In the genomic region with DNA sequence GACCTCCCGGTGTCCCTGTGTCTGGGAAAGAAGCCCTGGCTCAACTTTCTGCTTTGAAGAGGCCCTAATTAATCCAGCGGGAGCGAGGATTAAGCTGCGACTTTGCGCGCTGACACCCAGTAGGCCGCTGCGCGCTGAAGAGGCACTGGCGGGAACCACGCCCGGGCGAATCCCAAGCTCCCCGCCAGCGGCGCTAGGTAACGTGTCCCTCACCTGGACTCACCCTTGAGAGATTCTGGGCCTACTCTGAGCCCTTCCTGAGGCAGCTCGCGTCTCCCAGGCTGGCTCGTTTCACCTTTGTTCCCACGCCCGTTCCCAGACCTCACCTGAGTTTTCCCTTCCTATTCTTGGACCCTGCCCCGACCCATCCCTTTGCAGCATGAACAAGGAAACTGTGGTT, we compare ENCODE assay signal across 12 cellular contexts. TPM values are rescaled to one million over a fixed set of nuclear protein-coding genes. Genes with fewer than 3 reads are reported as not detected.
DNase-seq lines count a peak whose midpoint lies in the region; ATAC-seq and TF ChIP-seq lines count a peak whose summit lies in the region.
"Had no signal": no experiment of that assay in that cellular context is flagged by ENCODE, and none has a peak within 500 bp of the region (broad histone marks: within the 10 kb centered on the region; RNA-seq: fewer than 3 reads in every experiment).

No MANE protein-coding gene starts in this region.

- H3K4me3 Mint-ChIP-seq in memory B cell = peak overlapping the region; percentile 44

- H3K36me3 Mint-ChIP-seq in memory B cell = no peaks in the 10 kb centered on the region

- WGBS in HUES64 = 9% methylated on average over 23 of the region's 23 CpGs
- 13 to 37% methylated on average over 4 to 23 of the region's 23 CpGs for WGBS in lower leg skin, 2 donors

- no peak for ATAC-seq in memory B cell (ENCODE audit: low read depth)
- no peak for ATAC-seq in GM19328 (IDR thresholded peaks at IDR 0.05; ENCODE audit: unreplicated experiment)
- ATAC-seq in HG02571 (IDR thresholded peaks at IDR 0.05; ENCODE audit: unreplicated experiment) = no peak
- ATAC-seq: HCT116 had no signal

- DNase-seq in AG10803 (ENCODE audit: low read depth) (no peak), coronary artery (ENCODE audit: low spot score) (no peak), memory B cell (ENCODE audit: low spot score in 2 of 2) (no peak), lower leg skin (ENCODE audit: low spot score in 2 of 2) (no peak), ascending aorta (ENCODE audit: low spot score in 2 of 2) (no peak)
- DNase-seq: NCI-H1930 had no signal

- no peak for TF ChIP-seq CTCF in AG10803 (conservative IDR thresholded peaks at IDR 0.05; ENCODE audit: low read length)
- no peak for TF ChIP-seq CTCF in coronary artery (IDR thresholded peaks at IDR 0.05)
- no peak for TF ChIP-seq CTCF in lower leg skin (IDR thresholded peaks at IDR 0.05)
- TF ChIP-seq CTCF in ascending aorta (IDR thresholded peaks at IDR 0.05) = no peak

- H3K9ac ChIP-seq in HUES64 (ENCODE audit: low read depth, low read length) = peak overlapping the region; percentile 67

- no peaks in the 10 kb centered on the region for H3K9me3 Mint-ChIP-seq in memory B cell

- no peak overlapping the region for H3K27ac Mint-ChIP-seq in memory B cell

- no peaks in the 10 kb centered on the region for H3K9me3 ChIP-seq in HUES64 (ENCODE audit: insufficient read depth, low read depth, low read length)
- no peaks in the 10 kb centered on the region for H3K9me3 ChIP-seq in ascending aorta
- H3K9me3 ChIP-seq: SJSA1 had no signal

- peaks cover 4% of the 10 kb centered on the region for H3K27me3 Mint-ChIP-seq in memory B cell

- H3K27me3 ChIP-seq in HUES64 (ENCODE audit: insufficient read depth, low read length) = 0 out of 2 replicates have a peak, but pooled peaks cover 3% of the 10 kb centered on the region
- no peaks in the 10 kb centered on the region for H3K27me3 ChIP-seq in ascending aorta
- H3K27me3 ChIP-seq: SJSA1 had no signal

- H3K27ac ChIP-seq in HUES64 (ENCODE audit: low read depth, low read length) = no peak overlapping the region
- H3K27ac ChIP-seq in coronary artery = no peak overlapping the region
- no peak overlapping the region for H3K27ac ChIP-seq in ascending aorta
- H3K27ac ChIP-seq: SJSA1 had no signal

- peak overlapping the region; percentile 17 for H3K4me3 ChIP-seq in AG10803 (ENCODE audit: low read length)
- H3K4me3 ChIP-seq in HUES64 (ENCODE audit: low read length) = peak overlapping the region; percentile 59
- peak overlapping the region; percentile 57 for H3K4me3 ChIP-seq in coronary artery
- no peak overlapping the region for H3K4me3 ChIP-seq in lower leg skin (ENCODE audit: low read depth, poor library complexity, severe bottlenecking)
- peak overlapping the region in 1 of 2 donors; percentile 25 for H3K4me3 ChIP-seq in ascending aorta
- H3K4me3 ChIP-seq: SJSA1 had no signal

- no peaks in the 10 kb centered on the region for H3K4me1 ChIP-seq in HUES64 (ENCODE audit: insufficient read depth, low read length)
- H3K4me1 ChIP-seq in ascending aorta = no peaks in the 10 kb centered on the region
- H3K4me1 ChIP-seq: SJSA1 had no signal

- no peak for TF ChIP-seq POLR2A in lower leg skin (IDR thresholded peaks at IDR 0.05)

- H3K36me3 ChIP-seq in HUES64 (ENCODE audit: insufficient read depth, low read length) (no peaks in the 10 kb centered on the region), ascending aorta (no peaks in the 10 kb centered on the region)
- H3K36me3 ChIP-seq: SJSA1 had no signal

- intact Hi-C loops in lower leg skin (cut with DNase I; ENCODE audit: low total_unique reads) = no loop called here
- intact Hi-C loops in ascending aorta (cut with DNase I) = no loop called here

- H3K4me1 Mint-ChIP-seq in memory B cell = peaks cover 2% of the 10 kb centered on the region

RNA-seq across cellular contexts. Expression of a gene that starts 0.6 kb away (rescaled TPM):
- 0.15 TPM for polyA plus RNA-seq in HUES64 (2013, experiment 1 of 2)
- polyA plus RNA-seq in HUES64 (2013, experiment 2 of 2) = 0.13 TPM
- total RNA-seq in lower leg skin (under 1 TPM; 0.23 to 0.59 (median 0.37) TPM), ascending aorta (not detected)
- total RNA-seq: SJSA1 had no signal
- polyA plus RNA-seq: neural cell had no signal
